In the genomic region with DNA sequence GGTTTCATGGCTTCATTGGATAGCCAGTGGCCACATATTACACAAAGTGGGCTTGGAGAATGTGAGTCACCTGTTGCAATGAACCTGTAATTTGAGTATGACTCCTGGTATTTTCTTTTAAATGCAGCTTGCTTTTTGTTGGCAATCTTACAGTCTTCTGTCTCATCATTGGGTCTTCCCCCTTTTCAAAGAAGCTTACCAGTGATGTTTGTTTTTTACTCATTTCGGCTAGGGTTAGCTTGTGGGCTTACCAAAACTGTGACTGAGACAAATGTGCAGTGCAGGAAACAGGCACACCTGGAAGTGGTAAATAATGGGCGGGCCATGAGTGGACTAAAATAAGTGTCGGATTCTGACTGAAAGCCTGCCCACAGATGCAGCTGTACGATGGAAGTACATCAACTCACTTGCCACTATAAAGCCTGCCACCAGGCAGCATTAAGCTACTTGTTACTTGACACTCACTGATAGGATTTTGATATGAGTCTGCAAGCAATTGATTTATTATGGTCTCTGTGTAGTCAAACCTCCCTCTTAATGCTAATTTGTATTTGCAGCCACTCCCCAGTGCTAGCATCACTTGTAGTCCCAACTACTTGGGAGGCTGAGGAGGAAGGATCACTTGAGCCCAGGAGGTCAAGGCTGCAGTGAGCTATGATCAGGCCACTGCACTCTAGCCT, we compare ENCODE assay signal across 8 cellular contexts. TPM values are rescaled to one million over a fixed set of nuclear protein-coding genes. Genes with fewer than 3 reads are reported as not detected.
DNase-seq lines count a peak whose midpoint lies in the region; ATAC-seq and TF ChIP-seq lines count a peak whose summit lies in the region.

No MANE protein-coding gene starts in this region.

- H3K27ac Mint-ChIP-seq in activated T-cell treated with anti-CD3 and anti-CD28 coated beads, Interleukin-2, amount 50 U/mL, for 72 hours, result peak overlapping the region; percentile 98
- H3K27ac Mint-ChIP-seq in stimulated activated naive B cell treated with anti-CD40 and anti-IgM and Interleukin-4, amounts not matched to agents 10 μg/mL and 1 μg/mL and 100 μg/mL, for 72 hours, result peak overlapping the region; percentile 25

- H3K9me3 Mint-ChIP-seq in activated T-cell treated with anti-CD3 and anti-CD28 coated beads, Interleukin-2, amount 50 U/mL, for 72 hours, result no peaks in the 10 kb centered on the region
- no peaks in the 10 kb centered on the region for H3K9me3 Mint-ChIP-seq in stimulated activated naive B cell treated with anti-CD40 and anti-IgM and Interleukin-4, amounts not matched to agents 10 μg/mL and 1 μg/mL and 100 μg/mL, for 72 hours

- no peaks in the 10 kb centered on the region for H3K36me3 Mint-ChIP-seq in activated T-cell treated with anti-CD3 and anti-CD28 coated beads, Interleukin-2, amount 50 U/mL, for 72 hours (ENCODE audit: insufficient read depth in 2 of 2)
- H3K36me3 Mint-ChIP-seq in stimulated activated naive B cell treated with anti-CD40 and anti-IgM and Interleukin-4, amounts not matched to agents 10 μg/mL and 1 μg/mL and 100 μg/mL, for 72 hours, result no peaks in the 10 kb centered on the region

- TF ChIP-seq CTCF in GM20000 (IDR thresholded peaks at IDR 0.05; ENCODE audit: extremely low read depth, missing control alignments), result no peak

- H3K4me1 Mint-ChIP-seq in activated T-cell treated with anti-CD3 and anti-CD28 coated beads, Interleukin-2, amount 50 U/mL, for 72 hours (ENCODE audit: low read depth), result peaks cover 38% of the 10 kb centered on the region
- H3K4me1 Mint-ChIP-seq in stimulated activated naive B cell treated with anti-CD40 and anti-IgM and Interleukin-4, amounts not matched to agents 10 μg/mL and 1 μg/mL and 100 μg/mL, for 72 hours, result peaks cover 25 to 35% of the 10 kb centered on the region in 2 donors

- peak overlapping the region; percentile 6 to 75 for H3K4me3 Mint-ChIP-seq in activated T-cell treated with anti-CD3 and anti-CD28 coated beads, Interleukin-2, amount 50 U/mL, for 72 hours
- H3K4me3 Mint-ChIP-seq in stimulated activated naive B cell treated with anti-CD40 and anti-IgM and Interleukin-4, amounts not matched to agents 10 μg/mL and 1 μg/mL and 100 μg/mL, for 72 hours, result no peak overlapping the region

- intact Hi-C loops in posterior cingulate gyrus (cut with DNase I), result no loop called here

- DNase-seq in DMS153 (lab: John Stamatoyannopoulos, UW) (peak; percentile 59), GM20000 (ENCODE audit: low spot score) (peak; percentile 58), HuH-7 (ENCODE audit: low spot score) (no peak), posterior cingulate gyrus (no peak), OCI-M1 (lab: John Stamatoyannopoulos, UW) (no peak)
- DNase-seq in activated T-cell treated with anti-CD3 and anti-CD28 coated beads, Interleukin-2, amount 50 U/mL, for 72 hours, result peak; percentile 81 to 87
- DNase-seq in stimulated activated naive B cell treated with anti-CD40 and anti-IgM and Interleukin-4, amounts not matched to agents 10 μg/mL and 1 μg/mL and 100 μg/mL, for 72 hours, result peak; percentile 76

- H3K27me3 Mint-ChIP-seq in activated T-cell treated with anti-CD3 and anti-CD28 coated beads, Interleukin-2, amount 50 U/mL, for 72 hours (ENCODE audit: low read depth), result peaks cover 22% of the 10 kb centered on the region
- H3K27me3 Mint-ChIP-seq in stimulated activated naive B cell treated with anti-CD40 and anti-IgM and Interleukin-4, amounts not matched to agents 10 μg/mL and 1 μg/mL and 100 μg/mL, for 72 hours, result no peaks in the 10 kb centered on the region

- ATAC-seq in HG03520 (IDR thresholded peaks at IDR 0.05; ENCODE audit: unreplicated experiment), result peak; percentile 76
- ATAC-seq in activated T-cell treated with anti-CD3 and anti-CD28 coated beads, Interleukin-2, amount 50 U/mL, for 72 hours (replicated peaks in 1 of 2), result peak; percentile 83 to 85
- ATAC-seq in stimulated activated naive B cell treated with anti-CD40 and anti-IgM and Interleukin-4, amounts not matched to agents 10 μg/mL and 1 μg/mL and 100 μg/mL, for 72 hours (replicated peaks), result peak; percentile 79 to 81

RNA-seq across cellular contexts. Expression of gene HHAT, which starts 4.2 kb away (rescaled TPM):
- 1 to 10 TPM; 1.2 to 1.5 TPM for total RNA-seq in activated T-cell treated with anti-CD3 and anti-CD28 coated beads, Interleukin-2, amount 50 U/mL, for 72 hours

Comparison
In these comparisons a context has a peak if more than half of its experiments do, and no peak if none do; other contexts are left out.
1. DNase-seq: peak in DMS153 (single experiment), GM20000 (single experiment), activated T-cell treated with anti-CD3 and anti-CD28 coated beads, Interleukin-2, amount 50 U/mL, for 72 hours (2 of 2) and stimulated activated naive B cell treated with anti-CD40 and anti-IgM and Interleukin-4, amounts not matched to agents 10 μg/mL and 1 μg/mL and 100 μg/mL, for 72 hours (single experiment); none in HuH-7 (single experiment), posterior cingulate gyrus (0 of 10) and OCI-M1 (single experiment).
2. H3K4me3 Mint-ChIP-seq: peak in activated T-cell treated with anti-CD3 and anti-CD28 coated beads, Interleukin-2, amount 50 U/mL, for 72 hours (2 of 2); none in stimulated activated naive B cell treated with anti-CD40 and anti-IgM and Interleukin-4, amounts not matched to agents 10 μg/mL and 1 μg/mL and 100 μg/mL, for 72 hours (0 of 2).
3. Peak in every context shown above with its lines, with median percentiles within 50 percentile points of each other: ATAC-seq.